Comparison of ENCODE assay signal across 10 cellular contexts in genomic region chr2:170950221-170950737, GRCh38. TPM values are rescaled to one million over a fixed set of nuclear protein-coding genes. Genes with fewer than 3 reads are reported as not detected.
DNase-seq lines count a peak whose midpoint lies in the region; ATAC-seq and TF ChIP-seq lines count a peak whose summit lies in the region.
"Had no signal": no experiment of that assay in that cellular context is flagged by ENCODE, and none has a peak within 500 bp of the region (broad histone marks: within the 10 kb centered on the region; RNA-seq: fewer than 3 reads in every experiment).

No MANE protein-coding gene starts in this region.

- H2AFZ ChIP-seq in osteoblast (ENCODE audit: low read length) = no peak overlapping the region
- no peak overlapping the region for H2AFZ ChIP-seq in MM.1S (ENCODE audit: low read length)
- H2AFZ ChIP-seq: neural progenitor cell had no signal

- no peaks in the 10 kb centered on the region for H3F3A ChIP-seq in MM.1S (ENCODE audit: insufficient read depth, low read length)

- H3K79me2 ChIP-seq in osteoblast (ENCODE audit: insufficient read depth, low read length) (peaks cover 72% of the 10 kb centered on the region), MM.1S (ENCODE audit: low read length) (peaks cover 49% of the 10 kb centered on the region)

- H3K4me3 ChIP-seq in naive thymus-derived CD4-positive, alpha-beta T cell (ENCODE audit: low read length) = no peak overlapping the region
- no peak overlapping the region for H3K4me3 ChIP-seq in osteoblast (ENCODE audit: insufficient read depth, low read length)
- no peak overlapping the region for H3K4me3 ChIP-seq in MM.1S (ENCODE audit: low read length)
- H3K4me3 ChIP-seq: neural progenitor cell had no signal

- H3K36me3 ChIP-seq in naive thymus-derived CD4-positive, alpha-beta T cell (ENCODE audit: control insufficient read depth in 2 of 3, insufficient read depth in 3 of 3, low read length in 3 of 3) = peaks cover 24 to 55% (median 37%) of the 10 kb centered on the region in 3 experiments
- H3K36me3 ChIP-seq in osteoblast (ENCODE audit: insufficient read depth, low read length) = peaks cover 60% of the 10 kb centered on the region
- peaks cover 28% of the 10 kb centered on the region for H3K36me3 ChIP-seq in MM.1S (replicated peaks; ENCODE audit: insufficient read depth, low read length)

- CTCF ChIA-PET in naive thymus-derived CD4-positive, alpha-beta T cell (lab: Charles Lee) = interaction anchor here (0.6 to 1.6 kb wide), 4 partner anchors 13 to 466 kb away, joined by 3 to 5 read pairs (median 4); no protein-coding TSS in a partner anchor

- H3K27ac ChIP-seq in naive thymus-derived CD4-positive, alpha-beta T cell (ENCODE audit: low read depth, low read length) = no peak overlapping the region
- H3K27ac ChIP-seq in osteoblast (ENCODE audit: low read depth, low read length) = no peak overlapping the region
- no peak overlapping the region for H3K27ac ChIP-seq in MM.1S (ENCODE audit: low read length)
- H3K27ac ChIP-seq: neural progenitor cell had no signal

- DNase-seq in naive thymus-derived CD4-positive, alpha-beta T cell = no peak
- DNase-seq in stimulated activated naive CD4-positive, alpha-beta T cell (lab: John Stamatoyannopoulos, UW) = no peak
- DNase-seq in osteoblast (ENCODE audit: insufficient read length, low spot score, missing footprints) = no peak
- DNase-seq in MM.1S = no peak
- DNase-seq: activated T-cell treated with anti-CD3 and anti-CD28 coated beads, Interleukin-2, amount 50 U/mL, for 4 hours; NCI-H526 had no signal

- peaks cover 12 to 53% (median 38%) of the 10 kb centered on the region in 5 donors for H3K36me3 Mint-ChIP-seq in naive thymus-derived CD4-positive, alpha-beta T cell

- H3K4me2 ChIP-seq in osteoblast (ENCODE audit: insufficient read depth, low read length) (no peak overlapping the region), MM.1S (ENCODE audit: low read depth, low read length) (no peak overlapping the region)
- H3K4me2 ChIP-seq: neural progenitor cell had no signal

- H3K9me3 Mint-ChIP-seq in naive thymus-derived CD4-positive, alpha-beta T cell = no peaks in the 10 kb centered on the region
- H3K9me3 Mint-ChIP-seq: activated T-cell treated with anti-CD3 and anti-CD28 coated beads, Interleukin-2, amount 50 U/mL, for 4 hours; neural progenitor cell had no signal

- no peak overlapping the region for H3K4me3 Mint-ChIP-seq in naive thymus-derived CD4-positive, alpha-beta T cell
- H3K4me3 Mint-ChIP-seq: activated T-cell treated with anti-CD3 and anti-CD28 coated beads, Interleukin-2, amount 50 U/mL, for 4 hours; neural progenitor cell had no signal

- peaks cover 36% of the 10 kb centered on the region for H4K20me1 ChIP-seq in osteoblast (ENCODE audit: insufficient read depth, low read length)
- peaks cover 11% of the 10 kb centered on the region for H4K20me1 ChIP-seq in MM.1S (ENCODE audit: insufficient read depth, low read length)

- TF ChIP-seq CTCF in osteoblast (IDR thresholded peaks at IDR 0.05; ENCODE audit: extremely low read depth, low read depth, low read length) (no peak), MM.1S (IDR thresholded peaks at IDR 0.05; ENCODE audit: low read length) (no peak)

- no peak overlapping the region for H3K9ac ChIP-seq in MM.1S (ENCODE audit: low read length)
- H3K9ac ChIP-seq: neural progenitor cell had no signal

- POLR2A ChIA-PET in naive thymus-derived CD4-positive, alpha-beta T cell (lab: Charles Lee) = no interaction called here

- H3K4me1 ChIP-seq in naive thymus-derived CD4-positive, alpha-beta T cell (ENCODE audit: control insufficient read depth in 2 of 2, insufficient read depth in 2 of 2, low read length in 2 of 2) = no peaks in the 10 kb centered on the region
- no peaks in the 10 kb centered on the region for H3K4me1 ChIP-seq in osteoblast (ENCODE audit: insufficient read depth, low read length)
- no peaks in the 10 kb centered on the region for H3K4me1 ChIP-seq in MM.1S (ENCODE audit: low read length)

- H3K27me3 ChIP-seq in naive thymus-derived CD4-positive, alpha-beta T cell (ENCODE audit: control insufficient read depth in 2 of 2, insufficient read depth in 2 of 2, low read length in 2 of 2) = no peaks in the 10 kb centered on the region
- no peaks in the 10 kb centered on the region for H3K27me3 ChIP-seq in osteoblast (ENCODE audit: insufficient read depth, low read length)
- H3K27me3 ChIP-seq in MM.1S (replicated peaks; ENCODE audit: insufficient read depth, low read length) = no peaks in the 10 kb centered on the region
- H3K27me3 ChIP-seq: neural progenitor cell had no signal

- H3K9me3 ChIP-seq in naive thymus-derived CD4-positive, alpha-beta T cell (ENCODE audit: control insufficient read depth in 2 of 3, low read length in 3 of 3) = no peaks in the 10 kb centered on the region
- no peaks in the 10 kb centered on the region for H3K9me3 ChIP-seq in osteoblast (ENCODE audit: low read depth, low read length)
- H3K9me3 ChIP-seq in MM.1S (replicated peaks; ENCODE audit: insufficient read depth, low read length) = no peaks in the 10 kb centered on the region

- H3K9me2 ChIP-seq in MM.1S (replicated peaks; ENCODE audit: insufficient read depth, low read length) = no peaks in the 10 kb centered on the region

- ATAC-seq in GM18873 (IDR thresholded peaks at IDR 0.05; ENCODE audit: low FRiP score, unreplicated experiment) = peak; percentile 84
- ATAC-seq in GM21737 (IDR thresholded peaks at IDR 0.05; ENCODE audit: unreplicated experiment) = peak; percentile 73
- ATAC-seq in HG03378 (IDR thresholded peaks at IDR 0.05; ENCODE audit: unreplicated experiment) = peak; percentile 79
- ATAC-seq in naive thymus-derived CD4-positive, alpha-beta T cell = peak; percentile 70
- ATAC-seq: activated T-cell treated with anti-CD3 and anti-CD28 coated beads, Interleukin-2, amount 50 U/mL, for 4 hours had no signal

- intact Hi-C loops in naive thymus-derived CD4-positive, alpha-beta T cell (cut with micrococcal nuclease) = no loop called here

- H3K27me3 Mint-ChIP-seq in naive thymus-derived CD4-positive, alpha-beta T cell = no peaks in the 10 kb centered on the region

- peak overlapping the region in 4 of 9 donors; percentile 20 to 65 (median 33) for H3K27ac Mint-ChIP-seq in naive thymus-derived CD4-positive, alpha-beta T cell
- H3K27ac Mint-ChIP-seq: neural progenitor cell had no signal

- peaks cover 2 to 22% (median 11%) of the 10 kb centered on the region in 7 donors for H3K4me1 Mint-ChIP-seq in naive thymus-derived CD4-positive, alpha-beta T cell
- H3K4me1 Mint-ChIP-seq: neural progenitor cell had no signal

RNA-seq across cellular contexts. Expression of gene GORASP2, which starts 21.2 kb away (rescaled TPM):
- total RNA-seq in naive thymus-derived CD4-positive, alpha-beta T cell = 10 to 100 TPM; 65.2 to 79.2 (median 73.2) TPM
- polyA plus RNA-seq in naive thymus-derived CD4-positive, alpha-beta T cell = 100 to 1,000 TPM in 1 of 2 donors, 10 to 100 TPM in 1; 93.5 to 104 TPM
- 51.8 and 54.2 TPM in 2 replicates for total RNA-seq in osteoblast
